In the genomic region with DNA sequence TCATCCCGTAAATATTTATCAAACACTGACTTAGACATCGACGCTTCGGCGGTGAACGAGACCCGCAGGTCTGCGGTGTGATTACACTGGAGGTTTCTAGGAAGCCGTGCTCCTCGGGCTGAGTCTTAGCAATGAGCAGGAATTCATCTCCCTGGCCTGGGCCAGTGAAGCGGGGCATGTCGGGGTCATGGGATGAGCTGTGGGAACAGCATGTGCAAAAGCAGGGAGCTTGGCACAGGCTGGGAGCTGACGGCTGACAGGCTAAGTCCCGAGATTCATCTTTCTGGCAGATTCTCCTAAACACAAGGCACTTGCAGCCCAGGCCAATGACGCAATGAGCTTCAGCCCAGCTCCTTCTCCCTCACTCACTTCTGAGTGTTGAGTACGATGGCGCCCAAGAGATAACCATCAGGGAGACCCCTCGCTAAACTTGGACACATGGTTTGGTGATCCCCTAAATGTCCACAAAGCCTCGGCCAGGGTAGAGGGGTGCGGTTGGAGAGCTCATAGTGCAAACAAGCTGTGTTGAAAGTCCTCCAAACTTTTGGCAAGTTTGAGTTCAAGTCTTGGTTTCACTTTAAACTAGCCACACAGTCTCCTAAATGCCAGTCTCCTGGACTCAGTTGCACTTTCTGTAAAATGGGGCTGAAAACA, we compare ENCODE assay signal across 11 cellular contexts. TPM values are rescaled to one million over a fixed set of nuclear protein-coding genes. Genes with fewer than 3 reads are reported as not detected.
A peak's percentile ranks its signal among the peaks of the same experiment; 100 is the strongest.
DNase-seq lines count a peak whose midpoint lies in the region; ATAC-seq lines count a peak whose summit lies in the region.
"Had no signal": no experiment of that assay in that cellular context is flagged by ENCODE, and none has a peak within 500 bp of the region (broad histone marks: within the 10 kb centered on the region; RNA-seq: fewer than 3 reads in every experiment).

No MANE protein-coding gene starts in this region.

- peaks cover 62% of the 10 kb centered on the region for H3K27me3 Mint-ChIP-seq in stimulated activated memory B cell treated with anti-CD40 and anti-IgM and Interleukin-4, amounts not matched to agents 10 μg/mL and 1 μg/mL and 100 μg/mL, for 72 hours

- H3K4me1 Mint-ChIP-seq in stimulated activated memory B cell treated with anti-CD40 and anti-IgM and Interleukin-4, amounts not matched to agents 10 μg/mL and 1 μg/mL and 100 μg/mL, for 72 hours = no peaks in the 10 kb centered on the region
- H3K4me1 Mint-ChIP-seq: activated naive CD4-positive, alpha-beta T cell treated with anti-CD3 and anti-CD28 coated beads, Interleukin-2, amount 10 ng/mL, durations not matched to agents 7 days and 5 days had no signal

- DNase-seq in Right ventricle myocardium inferior (ENCODE audit: missing footprints) (peak; percentile 92), cardiac septum (ENCODE audit: low spot score) (no peak), fibroblast of peridontal ligament (ENCODE audit: extremely low read depth) (peak; percentile 98), neuronal stem cell (ENCODE audit: low spot score) (no peak), NCI-H1048 (lab: John Stamatoyannopoulos, UW) (no peak), NCI-H526 (lab: John Stamatoyannopoulos, UW) (no peak), NCI-H526 treated with DMSO at 0.1 percent for 48 hours (lab: John Stamatoyannopoulos, UW) (no peak)
- DNase-seq: activated naive CD4-positive, alpha-beta T cell treated with anti-CD3 and anti-CD28 coated beads, Interleukin-2, amount 10 ng/mL, durations not matched to agents 7 days and 5 days; NCI-H2081 had no signal

- H3K27me3 ChIP-seq in neuronal stem cell (ENCODE audit: control insufficient read depth in 3 of 3, insufficient read depth in 3 of 3, low read depth in 1 of 3, low read length in 3 of 3) = peaks cover 0 to 69% (median 3%) of the 10 kb centered on the region in 3 experiments

- H4K91ac ChIP-seq in neuronal stem cell (ENCODE audit: low read depth, low read length, poor library complexity) = no peak overlapping the region

- no peak overlapping the region for H3K27ac Mint-ChIP-seq in stimulated activated memory B cell treated with anti-CD40 and anti-IgM and Interleukin-4, amounts not matched to agents 10 μg/mL and 1 μg/mL and 100 μg/mL, for 72 hours
- H3K27ac Mint-ChIP-seq: activated naive CD4-positive, alpha-beta T cell treated with anti-CD3 and anti-CD28 coated beads, Interleukin-2, amount 10 ng/mL, durations not matched to agents 7 days and 5 days had no signal

- no peaks in the 10 kb centered on the region for H3K36me3 Mint-ChIP-seq in stimulated activated memory B cell treated with anti-CD40 and anti-IgM and Interleukin-4, amounts not matched to agents 10 μg/mL and 1 μg/mL and 100 μg/mL, for 72 hours
- H3K36me3 Mint-ChIP-seq: activated naive CD4-positive, alpha-beta T cell treated with anti-CD3 and anti-CD28 coated beads, Interleukin-2, amount 10 ng/mL, durations not matched to agents 7 days and 5 days had no signal

- H2AFZ ChIP-seq in neuronal stem cell (ENCODE audit: low read length) = no peak overlapping the region

- H2BK120ac ChIP-seq in neuronal stem cell (ENCODE audit: low read depth, low read length) = no peak overlapping the region

- H2AK5ac ChIP-seq in neuronal stem cell (ENCODE audit: low read depth, low read length) = peak overlapping the region; percentile 37

- H3K4me2 ChIP-seq in neuronal stem cell (ENCODE audit: insufficient read depth, low read length, poor library complexity, severe bottlenecking) = no peak overlapping the region
- H3K4me2 ChIP-seq: A549 had no signal

- H2BK15ac ChIP-seq in neuronal stem cell (ENCODE audit: low read length) = no peak overlapping the region

- no peaks in the 10 kb centered on the region for H3K36me3 ChIP-seq in neuronal stem cell (replicated peaks in 1 of 2; ENCODE audit: control insufficient read depth in 2 of 2, insufficient read depth in 2 of 2, low read length in 2 of 2)

- ATAC-seq in Right ventricle myocardium inferior = peak; percentile 87
- no peak for ATAC-seq in stimulated activated memory B cell treated with anti-CD40 and anti-IgM and Interleukin-4, amounts not matched to agents 10 μg/mL and 1 μg/mL and 100 μg/mL, for 72 hours
- ATAC-seq: A549 had no signal

- no peak overlapping the region for H2BK12ac ChIP-seq in neuronal stem cell (ENCODE audit: low read length)

- H3K9ac ChIP-seq in neuronal stem cell (ENCODE audit: low read depth, low read length, poor library complexity) = no peak overlapping the region

- H3K14ac ChIP-seq in neuronal stem cell (ENCODE audit: low read length) = no peak overlapping the region

- H3K18ac ChIP-seq in neuronal stem cell (ENCODE audit: low read length) = peak overlapping the region; percentile 3

- H3K4me3 ChIP-seq in neuronal stem cell (ENCODE audit: low read length in 2 of 2) = no peak overlapping the region
- H3K4me3 ChIP-seq: A549 had no signal

- no peaks in the 10 kb centered on the region for H3K9me3 ChIP-seq in neuronal stem cell (replicated peaks in 1 of 2; ENCODE audit: control insufficient read depth in 2 of 2, insufficient read depth in 1 of 2, low read depth in 1 of 2, low read length in 2 of 2)
- H3K9me3 ChIP-seq: A549 had no signal

- H3K27ac ChIP-seq in neuronal stem cell (replicated peaks; ENCODE audit: low read length) = no peak overlapping the region
- H3K27ac ChIP-seq: A549 had no signal

- intact Hi-C loops in Right ventricle myocardium inferior (cut with DNase I) = loop anchor here (5.0 kb wide), 1 partner anchor 95 kb away; no protein-coding TSS in a partner anchor
- intact Hi-C loops in cardiac septum (cut with DNase I) = no loop called here

- H4K8ac ChIP-seq in neuronal stem cell (ENCODE audit: low read depth, low read length) = no peak overlapping the region

- H3K79me1 ChIP-seq in neuronal stem cell (ENCODE audit: low read depth, low read length) = peaks cover 3% of the 10 kb centered on the region

- H3K9me3 Mint-ChIP-seq in stimulated activated memory B cell treated with anti-CD40 and anti-IgM and Interleukin-4, amounts not matched to agents 10 μg/mL and 1 μg/mL and 100 μg/mL, for 72 hours = no peaks in the 10 kb centered on the region
- H3K9me3 Mint-ChIP-seq: activated naive CD4-positive, alpha-beta T cell treated with anti-CD3 and anti-CD28 coated beads, Interleukin-2, amount 10 ng/mL, durations not matched to agents 7 days and 5 days had no signal

- H2BK5ac ChIP-seq in neuronal stem cell (ENCODE audit: low read length) = no peak overlapping the region

- peaks cover 0 to 7% of the 10 kb centered on the region in 2 donors for H3K4me1 ChIP-seq in neuronal stem cell (ENCODE audit: control insufficient read depth in 2 of 2, insufficient read depth in 1 of 2, low read depth in 1 of 2, low read length in 2 of 2)

- H3K23ac ChIP-seq in neuronal stem cell (ENCODE audit: low read depth, low read length, poor library complexity) = no peak overlapping the region

- H3K4ac ChIP-seq in neuronal stem cell (ENCODE audit: low read length) = no peak overlapping the region

- H3K4me3 Mint-ChIP-seq in stimulated activated memory B cell treated with anti-CD40 and anti-IgM and Interleukin-4, amounts not matched to agents 10 μg/mL and 1 μg/mL and 100 μg/mL, for 72 hours = no peak overlapping the region
- H3K4me3 Mint-ChIP-seq: activated naive CD4-positive, alpha-beta T cell treated with anti-CD3 and anti-CD28 coated beads, Interleukin-2, amount 10 ng/mL, durations not matched to agents 7 days and 5 days had no signal

- no CpG with 5 or more reads among the region's 20 CpGs for WGBS in neuronal stem cell (ENCODE audit: extremely low coverage in 2 of 2, insufficient read length in 2 of 2, insufficient replicate concordance in 1 of 2), 2 donors

RNA-seq across cellular contexts. Expression of a gene that starts 12.8 kb away (rescaled TPM):
- total RNA-seq in Right ventricle myocardium inferior = 38.1 TPM
- total RNA-seq in cardiac septum = 16.3 TPM
- 0.14 TPM for polyA plus RNA-seq in neuronal stem cell (2013, experiment 1 of 2)
- polyA plus RNA-seq in neuronal stem cell (2013, experiment 2 of 2) = 0.12 TPM

Comparison
In these comparisons a context has a peak if more than half of its experiments do, and no peak if none do; other contexts are left out.
1. DNase-seq: peak in Right ventricle myocardium inferior (single experiment) and fibroblast of peridontal ligament (single experiment); none in cardiac septum (single experiment), neuronal stem cell (single experiment), NCI-H1048 (single experiment), NCI-H526 (0 of 2) and NCI-H526 treated with DMSO at 0.1 percent for 48 hours (single experiment).